1 cellular context compared by ENCODE assay signal in the genomic region with DNA sequence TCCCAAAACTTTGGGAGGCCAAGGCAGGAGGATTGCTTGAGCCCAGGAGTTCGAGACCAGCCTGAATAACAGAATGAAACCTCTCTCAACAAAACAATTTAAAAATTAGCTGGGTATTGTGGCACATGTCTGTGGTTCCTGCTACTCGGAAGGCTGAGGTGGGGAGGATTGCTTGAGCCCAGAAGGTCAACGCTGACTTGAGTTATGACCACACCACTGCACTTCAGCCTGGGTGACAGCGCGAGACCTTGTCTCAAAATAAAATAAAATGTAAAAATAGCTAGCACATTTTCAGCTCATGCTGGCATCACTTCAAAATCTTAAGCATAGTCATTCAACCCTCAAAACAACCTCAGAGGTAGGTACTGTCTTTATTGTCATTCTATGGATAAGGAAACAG.
A peak's percentile ranks its signal among the peaks of the same experiment; 100 is the strongest.
TF ChIP-seq lines count a peak whose summit lies in the region.

No MANE protein-coding gene starts in this region.

TF ChIP-seq in K562, 482 proteins besides CTCF, POLR2A, EP300 and RAD21:
- TF ChIP-seq MEIS2 (IDR thresholded peaks at IDR 0.05; ENCODE audit: partially characterized antibody) (peak; percentile 70), ZNF347 (CRISPR knock-in tag; IDR thresholded peaks at IDR 0.05; ENCODE audit: low read depth) (no peak), NFATC3 (IDR thresholded peaks at IDR 0.05) (no peak)
- TF ChIP-seq, protein P1, sequence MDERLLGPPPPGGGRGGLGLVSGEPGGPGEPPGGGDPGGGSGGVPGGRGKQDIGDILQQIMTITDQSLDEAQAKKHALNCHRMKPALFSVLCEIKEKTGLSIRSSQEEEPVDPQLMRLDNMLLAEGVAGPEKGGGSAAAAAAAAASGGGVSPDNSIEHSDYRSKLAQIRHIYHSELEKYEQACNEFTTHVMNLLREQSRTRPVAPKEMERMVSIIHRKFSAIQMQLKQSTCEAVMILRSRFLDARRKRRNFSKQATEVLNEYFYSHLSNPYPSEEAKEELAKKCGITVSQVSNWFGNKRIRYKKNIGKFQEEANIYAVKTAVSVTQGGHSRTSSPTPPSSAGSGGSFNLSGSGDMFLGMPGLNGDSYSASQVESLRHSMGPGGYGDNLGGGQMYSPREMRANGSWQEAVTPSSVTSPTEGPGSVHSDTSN (CRISPR knock-in tag; IDR thresholded peaks at IDR 0.05; ENCODE audit: low read depth) = no peak
- TF ChIP-seq, protein P1 (tag; conservative IDR thresholded peaks at IDR 0.05; ENCODE audit: low read depth) = peak; percentile 61
